Comparison of ENCODE assay signal across 15 cellular contexts in genomic region chr12:109621864-109622485, GRCh38. TPM values are rescaled to one million over a fixed set of nuclear protein-coding genes. Genes with fewer than 3 reads are reported as not detected.
A peak's percentile ranks its signal among the peaks of the same experiment; 100 is the strongest.
DNase-seq lines count a peak whose midpoint lies in the region; ATAC-seq and TF ChIP-seq lines count a peak whose summit lies in the region.
"Had no signal": no experiment of that assay in that cellular context is flagged by ENCODE, and none has a peak within 500 bp of the region (broad histone marks: within the 10 kb centered on the region; RNA-seq: fewer than 3 reads in every experiment).

No MANE protein-coding gene starts in this region.

- peak overlapping the region in 3 of 5 experiments; percentile 11 to 79 (median 61) for H3K27ac Mint-ChIP-seq in brain
- no peak overlapping the region for H3K27ac Mint-ChIP-seq in stimulated activated naive B cell treated with anti-CD40 and anti-IgM and Interleukin-4, amounts not matched to agents 10 μg/mL and 1 μg/mL and 100 μg/mL, for 72 hours
- H3K27ac Mint-ChIP-seq: activated T-helper 1 cell treated with anti-CD3 and anti-CD28 coated beads, Interleukin-12 subunit alpha, Interleukin-12 subunit beta, Interleukin-2, Interleukin-4 antibody, amounts not matched to agents 30 ng/mL and 10 ng/mL and 1 ng/mL, durations not matched to agents 14 hours and 24 hours and 36 hours; T-helper 17 cell; type B pancreatic cell had no signal

- peaks cover 0 to 6% (median 0%) of the 10 kb centered on the region in 5 experiments for H3K9me3 Mint-ChIP-seq in brain
- H3K9me3 Mint-ChIP-seq in stimulated activated naive B cell treated with anti-CD40 and anti-IgM and Interleukin-4, amounts not matched to agents 10 μg/mL and 1 μg/mL and 100 μg/mL, for 72 hours = no peaks in the 10 kb centered on the region
- H3K9me3 Mint-ChIP-seq: activated T-helper 1 cell treated with anti-CD3 and anti-CD28 coated beads, Interleukin-12 subunit alpha, Interleukin-12 subunit beta, Interleukin-2, Interleukin-4 antibody, amounts not matched to agents 30 ng/mL and 10 ng/mL and 1 ng/mL, durations not matched to agents 14 hours and 24 hours and 36 hours; neural crest cell; type B pancreatic cell had no signal

- TF ChIP-seq CTCF in brain (conservative IDR thresholded peaks at IDR 0.05) = no peak

- DNase-seq in NCI-H2107 treated with DMSO at 0.1 percent for 48 hours (lab: John Stamatoyannopoulos, UW; ENCODE audit: unreplicated experiment) (peak; percentile 77), NCI-H2107 (lab: John Stamatoyannopoulos, UW) (no peak), NCI-H2227 (lab: John Stamatoyannopoulos, UW; ENCODE audit: unreplicated experiment) (peak; percentile 75), Kasumi-1 (lab: John Stamatoyannopoulos, UW) (no peak)
- no peak for DNase-seq in stimulated activated naive B cell treated with anti-CD40 and anti-IgM and Interleukin-4, amounts not matched to agents 10 μg/mL and 1 μg/mL and 100 μg/mL, for 72 hours
- DNase-seq: left ventricle myocardium inferior, OCI-M1, T-helper 17 cell had no signal

- H3K4me3 Mint-ChIP-seq in brain = peak overlapping the region in 3 of 5 experiments; percentile 25 to 63 (median 60)
- peak overlapping the region; percentile 54 to 61 for H3K4me3 Mint-ChIP-seq in stimulated activated naive B cell treated with anti-CD40 and anti-IgM and Interleukin-4, amounts not matched to agents 10 μg/mL and 1 μg/mL and 100 μg/mL, for 72 hours
- H3K4me3 Mint-ChIP-seq: activated T-helper 1 cell treated with anti-CD3 and anti-CD28 coated beads, Interleukin-12 subunit alpha, Interleukin-12 subunit beta, Interleukin-2, Interleukin-4 antibody, amounts not matched to agents 30 ng/mL and 10 ng/mL and 1 ng/mL, durations not matched to agents 14 hours and 24 hours and 36 hours; neural crest cell; T-helper 17 cell; type B pancreatic cell had no signal

- no peaks in the 10 kb centered on the region for H3K36me3 Mint-ChIP-seq in brain
- no peaks in the 10 kb centered on the region for H3K36me3 Mint-ChIP-seq in stimulated activated naive B cell treated with anti-CD40 and anti-IgM and Interleukin-4, amounts not matched to agents 10 μg/mL and 1 μg/mL and 100 μg/mL, for 72 hours
- H3K36me3 Mint-ChIP-seq: type B pancreatic cell had no signal

- H3K4me1 Mint-ChIP-seq in brain = peaks cover 55% of the 10 kb centered on the region
- H3K4me1 Mint-ChIP-seq in stimulated activated naive B cell treated with anti-CD40 and anti-IgM and Interleukin-4, amounts not matched to agents 10 μg/mL and 1 μg/mL and 100 μg/mL, for 72 hours = peaks cover 5 to 16% of the 10 kb centered on the region in 2 donors
- H3K4me1 Mint-ChIP-seq: T-helper 17 cell had no signal

- peak; percentile 62 to 73 for ATAC-seq in stimulated activated naive B cell treated with anti-CD40 and anti-IgM and Interleukin-4, amounts not matched to agents 10 μg/mL and 1 μg/mL and 100 μg/mL, for 72 hours (replicated peaks)
- ATAC-seq in GM18870 (IDR thresholded peaks at IDR 0.05; ENCODE audit: unreplicated experiment) = no peak
- no peak for ATAC-seq in HG02610 (IDR thresholded peaks at IDR 0.05; ENCODE audit: unreplicated experiment)
- ATAC-seq: GM12878, T-helper 17 cell had no signal

- H3K27me3 Mint-ChIP-seq in brain = peaks cover 15% of the 10 kb centered on the region
- H3K27me3 Mint-ChIP-seq in stimulated activated naive B cell treated with anti-CD40 and anti-IgM and Interleukin-4, amounts not matched to agents 10 μg/mL and 1 μg/mL and 100 μg/mL, for 72 hours = peaks cover 30 to 64% of the 10 kb centered on the region in 2 donors

RNA-seq across cellular contexts. Expression of gene MVK, which starts 48.4 kb away (rescaled TPM):
- 33.4 TPM for polyA plus RNA-seq in brain (ENCODE audit: insufficient read depth, low read depth, low replicate concordance)

RNA-seq across cellular contexts. Expression of gene MMAB, which starts 48.7 kb away (rescaled TPM):
- 62.8 TPM for polyA plus RNA-seq in brain (ENCODE audit: insufficient read depth, low read depth, low replicate concordance)

Comparison
In these comparisons a context has a peak if more than half of its experiments do, and no peak if none do; other contexts are left out.
1. DNase-seq: peak in NCI-H2107 treated with DMSO at 0.1 percent for 48 hours (single experiment) and NCI-H2227 (single experiment); none in NCI-H2107 (single experiment), stimulated activated naive B cell treated with anti-CD40 and anti-IgM and Interleukin-4, amounts not matched to agents 10 μg/mL and 1 μg/mL and 100 μg/mL, for 72 hours (single experiment) and Kasumi-1 (0 of 2).
2. ATAC-seq: peak in stimulated activated naive B cell treated with anti-CD40 and anti-IgM and Interleukin-4, amounts not matched to agents 10 μg/mL and 1 μg/mL and 100 μg/mL, for 72 hours (2 of 2); none in GM18870 (single experiment) and HG02610 (single experiment).